In genomic region chr4:38013461-38014366, GRCh38 we compare ENCODE assay signal across 11 cellular contexts. TPM values are rescaled to one million over a fixed set of nuclear protein-coding genes. Genes with fewer than 3 reads are reported as not detected.
A peak's percentile ranks its signal among the peaks of the same experiment; 100 is the strongest.
DNase-seq lines count a peak whose midpoint lies in the region; ATAC-seq and TF ChIP-seq lines count a peak whose summit lies in the region.
"Had no signal": no experiment of that assay in that cellular context is flagged by ENCODE, and none has a peak within 500 bp of the region (broad histone marks: within the 10 kb centered on the region; RNA-seq: fewer than 3 reads in every experiment).

No MANE protein-coding gene starts in this region.

- H3K27ac ChIP-seq in muscle layer of duodenum (ENCODE audit: low read length) = peak overlapping the region; percentile 62

- H3K4me3 Mint-ChIP-seq in T-helper 2 cell treated with Interferon-gamma antibody and Interleukin-4, amounts not matched to agents 5 μg/mL and 100 μg/mL, for 36 hours = no peak overlapping the region
- H3K4me3 Mint-ChIP-seq: CD4-positive, CD25-positive, alpha-beta regulatory T cell; dendritic cell treated with granulocyte-macrophage colony-stimulating factor and Interleukin-4, amounts not matched to agents 40 ng/mL and 50 ng/mL, for 4 days had no signal

- TF ChIP-seq CTCF in epithelial cell of esophagus (IDR thresholded peaks at IDR 0.05; ENCODE audit: insufficient read depth, low read depth, low read length, missing control alignments) = no peak

- no peaks in the 10 kb centered on the region for H3K27me3 ChIP-seq in muscle layer of duodenum (ENCODE audit: low read depth, low read length)

- H3K36me3 Mint-ChIP-seq in T-helper 2 cell treated with Interferon-gamma antibody and Interleukin-4, amounts not matched to agents 5 μg/mL and 100 μg/mL, for 36 hours (ENCODE audit: low read depth) = peaks cover 11% of the 10 kb centered on the region

- H3K9me3 Mint-ChIP-seq in T-helper 2 cell treated with Interferon-gamma antibody and Interleukin-4, amounts not matched to agents 5 μg/mL and 100 μg/mL, for 36 hours = no peaks in the 10 kb centered on the region
- H3K9me3 Mint-ChIP-seq: dendritic cell treated with granulocyte-macrophage colony-stimulating factor and Interleukin-4, amounts not matched to agents 40 ng/mL and 50 ng/mL, for 4 days had no signal

- H3K4me1 Mint-ChIP-seq in T-helper 2 cell treated with Interferon-gamma antibody and Interleukin-4, amounts not matched to agents 5 μg/mL and 100 μg/mL, for 36 hours (ENCODE audit: low read depth) = no peaks in the 10 kb centered on the region

- H3K4me3 ChIP-seq in epithelial cell of esophagus (ENCODE audit: low read length) (no peak overlapping the region), muscle layer of duodenum (ENCODE audit: low read depth in 1 of 2, low read length in 2 of 2) (no peak overlapping the region)
- H3K4me3 ChIP-seq: prostate gland had no signal

- no peaks in the 10 kb centered on the region for H3K27me3 Mint-ChIP-seq in T-helper 2 cell treated with Interferon-gamma antibody and Interleukin-4, amounts not matched to agents 5 μg/mL and 100 μg/mL, for 36 hours (ENCODE audit: low read depth)
- H3K27me3 Mint-ChIP-seq: CD4-positive, CD25-positive, alpha-beta regulatory T cell; dendritic cell treated with granulocyte-macrophage colony-stimulating factor and Interleukin-4, amounts not matched to agents 40 ng/mL and 50 ng/mL, for 4 days had no signal

- H3K9me3 ChIP-seq in muscle layer of duodenum (ENCODE audit: control insufficient read depth in 1 of 2, low read length in 2 of 2) = no peaks in the 10 kb centered on the region
- H3K9me3 ChIP-seq: prostate gland had no signal

- H3K36me3 ChIP-seq in muscle layer of duodenum (ENCODE audit: control insufficient read depth in 1 of 2, insufficient read depth in 2 of 2, low read length in 2 of 2) = peaks cover 3 to 11% of the 10 kb centered on the region in 2 donors
- H3K36me3 ChIP-seq: prostate gland had no signal

- no peak for ATAC-seq in GM21723 (IDR thresholded peaks at IDR 0.05; ENCODE audit: unreplicated experiment)
- ATAC-seq in GM18511 (IDR thresholded peaks at IDR 0.05; ENCODE audit: unreplicated experiment) = no peak

- DNase-seq in DMS53 (lab: John Stamatoyannopoulos, UW) = peak; percentile 73
- peak; percentile 86 for DNase-seq in NCI-H2081 treated with DMSO at 0.1 percent for 48 hours (lab: John Stamatoyannopoulos, UW)
- peak; percentile 54 for DNase-seq in epithelial cell of esophagus (ENCODE audit: low read depth)
- no peak for DNase-seq in T-helper 2 cell treated with Interferon-gamma antibody and Interleukin-4, amounts not matched to agents 5 μg/mL and 100 μg/mL, for 36 hours (ENCODE audit: low spot score)
- DNase-seq in ureter (ENCODE audit: low spot score) = no peak
- DNase-seq: CD4-positive, CD25-positive, alpha-beta regulatory T cell had no signal

- no peak overlapping the region for H3K27ac Mint-ChIP-seq in T-helper 2 cell treated with Interferon-gamma antibody and Interleukin-4, amounts not matched to agents 5 μg/mL and 100 μg/mL, for 36 hours
- H3K27ac Mint-ChIP-seq: CD4-positive, CD25-positive, alpha-beta regulatory T cell; dendritic cell treated with granulocyte-macrophage colony-stimulating factor and Interleukin-4, amounts not matched to agents 40 ng/mL and 50 ng/mL, for 4 days had no signal

- H3K4me1 ChIP-seq in muscle layer of duodenum (ENCODE audit: control insufficient read depth in 1 of 2, insufficient read depth in 2 of 2, low read length in 2 of 2) = peaks cover 10 to 25% of the 10 kb centered on the region in 2 donors

RNA-seq across cellular contexts. Expression of gene PTTG2, which starts 53.5 kb away (rescaled TPM):
- total RNA-seq in ureter = 7.2 TPM

Comparison
In these comparisons a context has a peak if more than half of its experiments do, and no peak if none do; other contexts are left out.
1. DNase-seq: peak in DMS53 (single experiment), NCI-H2081 treated with DMSO at 0.1 percent for 48 hours (single experiment) and epithelial cell of esophagus (single experiment); none in T-helper 2 cell treated with Interferon-gamma antibody and Interleukin-4, amounts not matched to agents 5 μg/mL and 100 μg/mL, for 36 hours (single experiment) and ureter (single experiment).